ENCODE assay signal across 9 cellular contexts in the genomic region with DNA sequence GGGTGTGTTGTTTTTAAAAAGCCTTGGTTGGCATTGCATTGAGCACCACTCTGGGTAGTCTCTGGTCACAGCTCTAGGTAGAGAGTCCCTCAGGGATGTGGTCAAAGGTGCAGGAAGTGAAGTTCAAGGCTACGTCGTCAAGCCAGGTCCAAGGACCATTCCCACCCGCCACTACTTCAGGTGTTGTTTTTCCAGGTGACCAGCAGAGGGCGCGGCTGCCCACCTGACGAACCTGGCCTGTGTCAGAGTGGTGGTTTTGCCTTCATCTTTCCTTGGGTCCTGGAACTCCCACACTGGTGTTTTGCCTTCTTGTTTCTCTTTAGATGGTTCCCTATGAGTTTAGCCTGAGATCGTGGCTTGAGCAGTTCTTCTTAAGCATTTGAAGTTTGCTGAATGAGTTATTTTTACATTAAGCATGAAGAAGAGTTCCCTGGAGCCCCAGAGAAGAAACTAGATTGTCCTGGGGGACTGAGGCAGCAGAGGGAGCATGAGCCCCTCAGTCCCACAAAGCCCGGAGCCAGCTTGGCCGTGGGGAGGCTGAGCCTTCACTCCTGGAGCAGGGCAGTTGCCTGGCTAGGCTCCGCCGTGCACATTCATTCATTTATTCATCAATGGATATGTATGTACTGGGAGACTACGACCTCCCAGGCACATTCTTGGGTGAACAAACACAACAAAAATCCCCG. TPM values are rescaled to one million over a fixed set of nuclear protein-coding genes. Genes with fewer than 3 reads are reported as not detected.
A peak's percentile ranks its signal among the peaks of the same experiment; 100 is the strongest.
DNase-seq lines count a peak whose midpoint lies in the region; ATAC-seq, FAIRE-seq and TF ChIP-seq lines count a peak whose summit lies in the region.
"Had no signal": no experiment of that assay in that cellular context is flagged by ENCODE, and none has a peak within 500 bp of the region (broad histone marks: within the 10 kb centered on the region; RNA-seq: fewer than 3 reads in every experiment).

No MANE protein-coding gene starts in this region.

- no peaks in the 10 kb centered on the region for H3K9me3 Mint-ChIP-seq in T-helper 2 cell treated with Interferon-gamma antibody and Interleukin-4, amounts not matched to agents 5 μg/mL and 100 μg/mL, for 36 hours
- no peaks in the 10 kb centered on the region for H3K9me3 Mint-ChIP-seq in osteocyte (ENCODE audit: unreplicated experiment)

- no peak overlapping the region for H2AFZ ChIP-seq in Loucy (ENCODE audit: low read length)

- no peaks in the 10 kb centered on the region for H3K4me1 Mint-ChIP-seq in T-helper 2 cell treated with Interferon-gamma antibody and Interleukin-4, amounts not matched to agents 5 μg/mL and 100 μg/mL, for 36 hours (ENCODE audit: low read depth)
- H3K4me1 Mint-ChIP-seq in osteocyte (ENCODE audit: unreplicated experiment) = no peaks in the 10 kb centered on the region

- H3K79me2 ChIP-seq in Loucy (ENCODE audit: insufficient read depth, low read length) = peaks cover 91% of the 10 kb centered on the region

- no peak overlapping the region for H3K27ac Mint-ChIP-seq in T-helper 2 cell treated with Interferon-gamma antibody and Interleukin-4, amounts not matched to agents 5 μg/mL and 100 μg/mL, for 36 hours
- no peak overlapping the region for H3K27ac Mint-ChIP-seq in osteocyte (ENCODE audit: unreplicated experiment)

- H3K27me3 ChIP-seq in Loucy (ENCODE audit: insufficient read depth, low read length, poor library complexity, severe bottlenecking) = no peaks in the 10 kb centered on the region

- peak; percentile 84 for FAIRE-seq in GM12891 (lab: Jason Lieb, UNC)

- peak; percentile 68 for DNase-seq in AG08395 (ENCODE audit: low spot score)
- DNase-seq in GM12891 (ENCODE audit: insufficient read length, low spot score) = peak; percentile 69
- DNase-seq in T-helper 2 cell treated with Interferon-gamma antibody and Interleukin-4, amounts not matched to agents 5 μg/mL and 100 μg/mL, for 36 hours (ENCODE audit: low spot score) = peak; percentile 7
- no peak for DNase-seq in epithelial cell of proximal tubule (ENCODE audit: low read depth)
- DNase-seq in osteocyte (ENCODE audit: extremely low spot score, unreplicated experiment) = no peak
- DNase-seq in activated gamma-delta T cell (lab: John Stamatoyannopoulos, UW) = no peak

- H3K4me3 ChIP-seq in Loucy (ENCODE audit: low read length, poor library complexity, severe bottlenecking) (peak overlapping the region; percentile 15), epithelial cell of proximal tubule (ENCODE audit: low read depth, low read length) (no peak overlapping the region)

- TF ChIP-seq POLR2A in GM12891 (IDR thresholded peaks at IDR 0.05; ENCODE audit: low read depth, low read length) = no peak

- peak overlapping the region; percentile 64 for H3K9ac ChIP-seq in Loucy (ENCODE audit: low read depth, low read length, poor library complexity, severe bottlenecking)

- H3K9me2 ChIP-seq in Loucy (replicated peaks; ENCODE audit: low read depth, low read length) = no peaks in the 10 kb centered on the region

- no peaks in the 10 kb centered on the region for H3K9me3 ChIP-seq in Loucy (ENCODE audit: insufficient read depth, low read depth, low read length)

- no peak overlapping the region for H3K4me3 Mint-ChIP-seq in T-helper 2 cell treated with Interferon-gamma antibody and Interleukin-4, amounts not matched to agents 5 μg/mL and 100 μg/mL, for 36 hours
- H3K4me3 Mint-ChIP-seq in osteocyte (ENCODE audit: unreplicated experiment) = no peak overlapping the region

- peaks cover 40% of the 10 kb centered on the region for H3K27me3 Mint-ChIP-seq in T-helper 2 cell treated with Interferon-gamma antibody and Interleukin-4, amounts not matched to agents 5 μg/mL and 100 μg/mL, for 36 hours (ENCODE audit: low read depth)
- peaks cover 7% of the 10 kb centered on the region for H3K27me3 Mint-ChIP-seq in osteocyte (ENCODE audit: unreplicated experiment)

- H3K4me2 ChIP-seq in Loucy (ENCODE audit: low read depth, low read length, poor library complexity, severe bottlenecking) = peak overlapping the region; percentile 53

- ATAC-seq in HG02884 (IDR thresholded peaks at IDR 0.05; ENCODE audit: unreplicated experiment) = no peak

- H3K36me3 ChIP-seq in Loucy (ENCODE audit: insufficient read depth, low read length) = no peaks in the 10 kb centered on the region

- peaks cover 3% of the 10 kb centered on the region for H4K20me1 ChIP-seq in Loucy (ENCODE audit: insufficient read depth, low read length, poor library complexity, severe bottlenecking)

- peaks cover 71% of the 10 kb centered on the region for H3K4me1 ChIP-seq in Loucy (ENCODE audit: insufficient read depth, low read length, poor library complexity, severe bottlenecking)

- H3F3A ChIP-seq in Loucy (ENCODE audit: low read depth) = 0 out of 2 replicates have a peak, but pooled peaks cover 7% of the 10 kb centered on the region

- no peaks in the 10 kb centered on the region for H3K36me3 Mint-ChIP-seq in T-helper 2 cell treated with Interferon-gamma antibody and Interleukin-4, amounts not matched to agents 5 μg/mL and 100 μg/mL, for 36 hours (ENCODE audit: low read depth)
- no peaks in the 10 kb centered on the region for H3K36me3 Mint-ChIP-seq in osteocyte (ENCODE audit: unreplicated experiment)

- peak; percentile 94 for TF ChIP-seq CTCF in Loucy (conservative IDR thresholded peaks at IDR 0.05; ENCODE audit: low read length)
- peak; percentile 85 for TF ChIP-seq CTCF in epithelial cell of proximal tubule (conservative IDR thresholded peaks at IDR 0.05; ENCODE audit: low read depth, low read length)
- peak; percentile 55 for TF ChIP-seq CTCF in osteocyte (IDR thresholded peaks at IDR 0.05)

TF ChIP-seq in GM12891, 5 proteins besides CTCF, POLR2A, EP300 and RAD21:
- no peak for TF ChIP-seq POLR2AphosphoS5 (IDR thresholded peaks at IDR 0.05; ENCODE audit: low read depth, low read length)
- no peak for TF ChIP-seq POU2F2 (IDR thresholded peaks at IDR 0.05; ENCODE audit: low read depth, low read length)
- no peak for TF ChIP-seq TAF1 (IDR thresholded peaks at IDR 0.05; ENCODE audit: low read depth, low read length)
- TF ChIP-seq PAX5 (IDR thresholded peaks at IDR 0.05; ENCODE audit: insufficient read depth, low read length, severe bottlenecking) = no peak
- no peak for TF ChIP-seq SPI1 (IDR thresholded peaks at IDR 0.05; ENCODE audit: low read depth, low read length)

RNA-seq across cellular contexts. Expression of gene PHACTR3, which starts 5.6 kb away (rescaled TPM):
- polyA plus RNA-seq in GM12891 (2012; ENCODE audit: low read depth, missing spikeins) = 0.09 TPM
- total RNA-seq in epithelial cell of proximal tubule (0.06 and 0.51 TPM in 2 replicates), osteocyte (not detected in 2 replicates)
- total RNA-seq: glomerular endothelial cell had no signal

Comparison
In these comparisons a context has a peak if more than half of its experiments do, and no peak if none do; other contexts are left out.
1. DNase-seq: peak in AG08395 (single experiment), GM12891 (single experiment) and T-helper 2 cell treated with Interferon-gamma antibody and Interleukin-4, amounts not matched to agents 5 μg/mL and 100 μg/mL, for 36 hours (single experiment); none in epithelial cell of proximal tubule (single experiment), osteocyte (single experiment) and activated gamma-delta T cell (single experiment).
2. Peak in every context shown above with its lines, with median percentiles within 50 percentile points of each other: CTCF ChIP-seq.